10 cellular contexts compared by ENCODE assay signal in the genomic region with DNA sequence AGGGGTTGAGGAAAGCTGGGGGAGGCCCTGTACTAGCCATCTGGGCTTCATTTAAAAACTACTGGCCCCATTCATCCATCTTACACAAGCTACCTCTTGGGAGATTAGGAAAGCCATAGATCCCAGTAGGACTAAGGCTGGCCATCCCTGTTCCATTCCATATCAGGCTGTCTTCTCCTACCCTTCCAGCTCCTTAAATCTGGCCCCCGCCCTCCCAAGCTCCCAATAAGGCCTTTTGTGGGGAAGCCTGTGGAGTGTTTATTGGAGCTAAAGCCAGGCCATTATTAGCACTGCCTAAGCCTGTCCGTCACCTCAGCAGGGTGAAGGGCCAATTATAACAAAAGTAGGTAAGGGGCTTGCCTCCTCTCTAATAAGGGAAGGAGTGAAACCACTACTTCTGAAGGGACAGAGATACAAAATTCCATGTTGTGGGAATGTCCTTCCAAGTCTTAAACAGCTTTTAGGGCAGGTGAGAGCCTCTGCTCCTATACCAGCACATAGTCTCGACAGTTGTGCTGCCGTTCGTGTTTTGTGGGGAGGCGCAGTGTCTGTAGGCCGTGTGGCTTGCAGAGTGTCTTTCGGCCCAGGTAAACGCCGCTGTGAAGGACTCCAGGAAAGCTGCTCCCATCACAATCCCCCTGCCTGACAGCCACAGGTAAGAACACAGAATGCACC. TPM values are rescaled to one million over a fixed set of nuclear protein-coding genes. Genes with fewer than 3 reads are reported as not detected.
DNase-seq lines count a peak whose midpoint lies in the region; ATAC-seq and TF ChIP-seq lines count a peak whose summit lies in the region.
"Had no signal": no experiment of that assay in that cellular context is flagged by ENCODE, and none has a peak within 500 bp of the region (broad histone marks: within the 10 kb centered on the region; RNA-seq: fewer than 3 reads in every experiment).

No MANE protein-coding gene starts in this region.

- TF ChIP-seq CTCF in 22Rv1 (IDR thresholded peaks at IDR 0.05) (no peak), brain microvascular endothelial cell (IDR thresholded peaks at IDR 0.05; ENCODE audit: low read depth, low read length, missing control alignments) (no peak)

- peak; percentile 10 for TF ChIP-seq POLR2A in GM18951 (IDR thresholded peaks at IDR 0.05; ENCODE audit: extremely low read depth, insufficient read depth, insufficient read length)

- in situ Hi-C loops in GM18951 (cut with MboI; ENCODE audit: low sequenced_read_pairs, unreplicated experiment) (no loop called here), brain microvascular endothelial cell (cut with HindIII; ENCODE audit: low pct_ligation_motif_present, low sequenced_read_pairs) (no loop called here)

- peaks cover 67% of the 10 kb centered on the region for H3K36me3 ChIP-seq in brain microvascular endothelial cell (replicated peaks)

- DNase-seq in brain microvascular endothelial cell = no peak
- DNase-seq in myocyte (ENCODE audit: low read depth) = peak; percentile 40
- no peak for DNase-seq in GF-D8 (lab: John Stamatoyannopoulos, UW)
- DNase-seq in NCI-H774 (lab: John Stamatoyannopoulos, UW) = no peak
- DNase-seq in NCI-H1105 treated with DMSO at 0.1 percent for 48 hours (lab: John Stamatoyannopoulos, UW) = no peak
- DNase-seq: NCI-H1417; stimulated activated CD4-positive, alpha-beta T cell treated with anti-CD3 and anti-CD28 coated beads, Interleukin-15, amount 100 ng/mL, for 24 hours had no signal

- H3K27me3 ChIP-seq in brain microvascular endothelial cell (replicated peaks) = no peaks in the 10 kb centered on the region

- ATAC-seq in HG03095 (IDR thresholded peaks at IDR 0.05; ENCODE audit: unreplicated experiment) = no peak

- peak overlapping the region; percentile 99 for H3K4me3 ChIP-seq in brain microvascular endothelial cell (ENCODE audit: low read depth, low read length)

- peak overlapping the region; percentile 90 for H3K27ac ChIP-seq in 22Rv1
- no peak overlapping the region for H3K27ac ChIP-seq in brain microvascular endothelial cell

RNA-seq across cellular contexts. Expression of a gene that starts 3.7 kb away (rescaled TPM):
- 883 and 1,119 TPM in 2 replicates for total RNA-seq in myocyte
- 3,503 TPM for polyA plus RNA-seq in myocyte (2012)

RNA-seq across cellular contexts. Expression of a gene that starts 9.4 kb away (rescaled TPM):
- 3,936 and 4,339 TPM in 2 replicates for total RNA-seq in myocyte
- polyA plus RNA-seq in myocyte (2012) = 728 TPM

RNA-seq across cellular contexts. Expression of a gene that starts 27.5 kb away (rescaled TPM):
- 75.8 and 80.0 TPM in 2 replicates for total RNA-seq in myocyte
- 57.0 TPM for polyA plus RNA-seq in myocyte (2012)

RNA-seq across cellular contexts. Expression of a gene that starts 33.7 kb away (rescaled TPM):
- total RNA-seq in myocyte = 442 and 481 TPM in 2 replicates
- 152 TPM for polyA plus RNA-seq in myocyte (2012)

RNA-seq across cellular contexts. Expression of a gene that starts 43.7 kb away (rescaled TPM):
- total RNA-seq in myocyte = 4.9 and 5.5 TPM in 2 replicates
- 5.7 TPM for polyA plus RNA-seq in myocyte (2012)
